18 cellular contexts compared by ENCODE assay signal in genomic region chr11:127071606-127072005, GRCh38.
"Had no signal": no experiment of that assay in that cellular context is flagged by ENCODE, and none has a peak within 500 bp of the region (broad histone marks: within the 10 kb centered on the region; RNA-seq: fewer than 3 reads in every experiment).

No MANE protein-coding gene starts in this region.

- H3K9me3 ChIP-seq: gastrocnemius medialis, heart right ventricle, left lung, psoas muscle, suprapubic skin, upper lobe of left lung had no signal

- H3K4me3 ChIP-seq: gastrocnemius medialis, heart right ventricle, left lung, psoas muscle, suprapubic skin, upper lobe of left lung had no signal

- H3K27ac ChIP-seq: gastrocnemius medialis, heart right ventricle, left lung, psoas muscle, suprapubic skin, upper lobe of left lung, VCaP had no signal

- H3K4me1 ChIP-seq: gastrocnemius medialis, heart right ventricle, left lung, psoas muscle, suprapubic skin, upper lobe of left lung had no signal

- ATAC-seq: activated CD4-positive, alpha-beta T cell treated with anti-CD3 and anti-CD28 coated beads for 36 hours; gastrocnemius medialis; heart right ventricle; left lung; natural killer cell; psoas muscle had no signal

- H3K36me3 ChIP-seq: gastrocnemius medialis, heart right ventricle, left lung, suprapubic skin, upper lobe of left lung had no signal

- DNase-seq: activated CD4-positive, alpha-beta memory T cell treated with anti-CD3 and anti-CD28 coated beads, Interleukin-2, amount 10 ng/mL, durations not matched to agents 7 days and 5 days; activated CD4-positive, alpha-beta T cell treated with anti-CD3 and anti-CD28 coated beads for 36 hours; activated gamma-delta T cell; activated T-cell treated with anti-CD3 and anti-CD28 coated beads, Interleukin-2, amount 50 U/mL, for 48 hours; amygdala; cortex of kidney; effector CD8-positive, alpha-beta T cell; gastrocnemius medialis; heart right ventricle; left lung; natural killer cell; occipital lobe; psoas muscle; stimulated activated CD4-positive, alpha-beta T cell treated with anti-CD3 and anti-CD28 coated beads, Interleukin-2, amount 100 ng/mL, for 48 hours; stimulated activated naive CD4-positive, alpha-beta T cell treated with Interleukin-2 at 50 U/mL for 16 hours; upper lobe of left lung had no signal

- H3K27me3 ChIP-seq: gastrocnemius medialis, left lung, suprapubic skin, upper lobe of left lung had no signal
